In genomic region chr12:108804361-108804949, GRCh38 we compare ENCODE assay signal across 9 cellular contexts. TPM values are rescaled to one million over a fixed set of nuclear protein-coding genes. Genes with fewer than 3 reads are reported as not detected.
DNase-seq lines count a peak whose midpoint lies in the region; ATAC-seq and TF ChIP-seq lines count a peak whose summit lies in the region.
"Had no signal": no experiment of that assay in that cellular context is flagged by ENCODE, and none has a peak within 500 bp of the region (broad histone marks: within the 10 kb centered on the region; RNA-seq: fewer than 3 reads in every experiment).

No MANE protein-coding gene starts in this region.

- peak overlapping the region; percentile 96 for H2BK20ac ChIP-seq in IMR-90 (ENCODE audit: low read depth, low read length)

- WGBS in IMR-90 (ENCODE audit: extremely low coverage in 2 of 2, insufficient read length in 1 of 2), 2 experiments: 7% methylated on average over 3 of the region's 10 CpGs; no CpG with 5 or more reads in 1 of the 2 experiments
- 19% methylated on average over 10 of the region's 10 CpGs for WGBS in suprapubic skin

- H2AK5ac ChIP-seq in IMR-90 (ENCODE audit: low read depth, low read length): peak overlapping the region; percentile 91

- H3K4me1 ChIP-seq in IMR-90 (ENCODE audit: control insufficient read depth, insufficient read depth, low read length) (peaks cover 41% of the 10 kb centered on the region), suprapubic skin (peaks cover 42% of the 10 kb centered on the region)

- H2BK120ac ChIP-seq in IMR-90 (ENCODE audit: low read depth, low read length): peak overlapping the region; percentile 96

- H3K27ac ChIP-seq in IMR-90 (ENCODE audit: insufficient read depth, low read length): peak overlapping the region; percentile 97
- peak overlapping the region; percentile 94 for H3K27ac ChIP-seq in brain microvascular endothelial cell
- peak overlapping the region; percentile 88 for H3K27ac ChIP-seq in suprapubic skin

- TF ChIP-seq RAD21 in IMR-90 (IDR thresholded peaks at IDR 0.05; ENCODE audit: low read length): no peak

- peak overlapping the region; percentile 97 for H4K91ac ChIP-seq in IMR-90 (ENCODE audit: insufficient read depth, low read depth, low read length)

- peaks cover 10% of the 10 kb centered on the region for H3K9me1 ChIP-seq in IMR-90 (ENCODE audit: insufficient read depth, low read length)

- no TSS peak for BruUV-seq in IMR-90 (replicated peaks; lab: Mats Ljungman, UMichigan)

- ATAC-seq in IMR-90 (ENCODE audit: low read depth): peak; percentile 16

- H3K4me2 ChIP-seq in IMR-90 (ENCODE audit: low read depth, low read length): peak overlapping the region; percentile 30

- no peak for TF ChIP-seq CTCF in IMR-90 (conservative IDR thresholded peaks at IDR 0.05; ENCODE audit: low read depth, low read length)
- no peak for TF ChIP-seq CTCF in brain microvascular endothelial cell (IDR thresholded peaks at IDR 0.05; ENCODE audit: low read depth, low read length, missing control alignments)
- no peak for TF ChIP-seq CTCF in suprapubic skin (IDR thresholded peaks at IDR 0.05)

- DNase-seq in IMR-90 (peak; percentile 95), brain microvascular endothelial cell (peak; percentile 77), left kidney (ENCODE audit: low read depth, low spot score) (peak; percentile 27), suprapubic skin (ENCODE audit: low spot score in 2 of 2) (peak in 1 of 2 donors; percentile 81), pons (ENCODE audit: low spot score) (no peak), erythroblast (lab: John Stamatoyannopoulos, UW) (no peak)
- no peak for DNase-seq in stimulated activated CD4-positive, alpha-beta T cell treated with anti-CD3 and anti-CD28 coated beads, Interleukin-4, amount 100 ng/mL, for 4 hours
- DNase-seq: activated CD4-positive, alpha-beta T cell treated with anti-CD3 and anti-CD28 coated beads for 48 hours; immature natural killer cell had no signal

- H3K18ac ChIP-seq in IMR-90 (ENCODE audit: low read depth, low read length): peak overlapping the region; percentile 95

- dilution Hi-C loops in IMR-90 (cut with HindIII; ENCODE audit: low sequenced_read_pairs, unreplicated experiment): no loop called here

- H3K4ac ChIP-seq in IMR-90 (ENCODE audit: low read depth, low read length): peak overlapping the region; percentile 98

- TF ChIP-seq POLR2A in IMR-90 (IDR thresholded peaks at IDR 0.05; ENCODE audit: low read depth, low read length) (no peak), suprapubic skin (IDR thresholded peaks at IDR 0.05) (no peak), erythroblast (IDR thresholded peaks at IDR 0.05; ENCODE audit: low read length) (no peak)

- no peaks in the 10 kb centered on the region for H3K27me3 ChIP-seq in IMR-90 (ENCODE audit: control insufficient read depth, insufficient read depth, low read length)
- H3K27me3 ChIP-seq in brain microvascular endothelial cell (replicated peaks): no peaks in the 10 kb centered on the region
- no peaks in the 10 kb centered on the region for H3K27me3 ChIP-seq in suprapubic skin

- H3K23ac ChIP-seq in IMR-90 (ENCODE audit: low read depth, low read length): peak overlapping the region; percentile 98

- H3K9me3 ChIP-seq in IMR-90 (ENCODE audit: control insufficient read depth, insufficient read depth, low read length) (no peaks in the 10 kb centered on the region), suprapubic skin (no peaks in the 10 kb centered on the region)

- H3K56ac ChIP-seq in IMR-90 (ENCODE audit: extremely low read depth, insufficient read depth, low read length): peak overlapping the region; percentile 97

- POLR2A ChIA-PET in IMR-90 (lab: Charles Lee; ENCODE audit: unreplicated experiment): interaction anchor here (0.5 to 1.1 kb wide), 5 partner anchors 22 to 219 kb away, joined by 3 to 5 read pairs (median 4); no protein-coding TSS in a partner anchor

- H2BK5ac ChIP-seq in IMR-90 (ENCODE audit: low read depth, low read length, poor library complexity, severe bottlenecking): peak overlapping the region; percentile 95

- H2AFZ ChIP-seq in IMR-90 (replicated peaks; ENCODE audit: low read length, poor library complexity): no peak overlapping the region

- intact Hi-C loops in IMR-90 (cut with micrococcal nuclease): loop anchor here (1.0 to 5.0 kb wide), 3 partner anchors 22 to 289 kb away; partner anchors contain the start of gene ALKBH2

- peak overlapping the region; percentile 63 for H3K9ac ChIP-seq in IMR-90 (ENCODE audit: low read depth, low read length)

- H4K5ac ChIP-seq in IMR-90 (ENCODE audit: low read depth, low read length): peak overlapping the region; percentile 90

- peak overlapping the region; percentile 90 for H2AK9ac ChIP-seq in IMR-90 (replicated peaks; ENCODE audit: low read depth, low read length, poor library complexity)

- H3K79me1 ChIP-seq in IMR-90 (ENCODE audit: low read depth in 1 of 2, low read length in 2 of 2): peaks cover 26 to 54% of the 10 kb centered on the region in 2 experiments

- H3K36me3 ChIP-seq in IMR-90 (ENCODE audit: control insufficient read depth, insufficient read depth, low read length): peaks cover 52% of the 10 kb centered on the region
- peaks cover 60% of the 10 kb centered on the region for H3K36me3 ChIP-seq in brain microvascular endothelial cell (replicated peaks)
- peaks cover 50% of the 10 kb centered on the region for H3K36me3 ChIP-seq in suprapubic skin

- peak overlapping the region; percentile 79; the same call in 2 of the 3 replicates for H2BK15ac ChIP-seq in IMR-90 (ENCODE audit: low read depth, low read length)

- in situ Hi-C loops in IMR-90 (cut with MboI; ENCODE audit: low sequenced_read_pairs): loop anchor here (5.0 to 10.0 kb wide), 3 partner anchors 137 to 290 kb away; partner anchors contain the start of genes ALKBH2 and UNG
- in situ Hi-C loops in brain microvascular endothelial cell (cut with HindIII; ENCODE audit: low pct_ligation_motif_present, low sequenced_read_pairs): no loop called here

- no peak for TF ChIP-seq EP300 in suprapubic skin (IDR thresholded peaks at IDR 0.05)

- CTCF ChIA-PET in IMR-90 (lab: Yijun Ruan, JAX): interaction anchor here (0.6 to 5.1 kb wide), 12 partner anchors 11 to 184 kb away, joined by 3 to 32 read pairs (median 4); no protein-coding TSS in a partner anchor

- no peak overlapping the region for H3K4me3 ChIP-seq in IMR-90 (ENCODE audit: insufficient read depth, low read depth, low read length)
- no peak overlapping the region for H3K4me3 ChIP-seq in brain microvascular endothelial cell (ENCODE audit: low read depth, low read length)
- H3K4me3 ChIP-seq in suprapubic skin: no peak overlapping the region

- H4K20me1 ChIP-seq in IMR-90 (ENCODE audit: insufficient read depth, low read length): peaks cover 8% of the 10 kb centered on the region

- H3K14ac ChIP-seq in IMR-90 (replicated peaks; ENCODE audit: low read depth, low read length): peak overlapping the region; percentile 98

- H4K8ac ChIP-seq in IMR-90 (ENCODE audit: low read depth in 2 of 2, low read length in 2 of 2): peak overlapping the region; percentile 73 to 95

TF ChIP-seq in IMR-90, 13 proteins besides CTCF, POLR2A, EP300 and RAD21:
- TF ChIP-seq BHLHE40 (IDR thresholded peaks at IDR 0.05; ENCODE audit: low read depth, low read length) (no peak), FOS (IDR thresholded peaks at IDR 0.05; ENCODE audit: low read depth, low read length) (no peak), SMC3 (IDR thresholded peaks at IDR 0.05; ENCODE audit: low read depth, low read length) (peak; percentile 23; the same call in 1 of the 2 replicates), MAZ (IDR thresholded peaks at IDR 0.05; ENCODE audit: borderline replicate concordance, low read depth, low read length) (0 out of 2 replicates have a peak, but pooled peaks have one; percentile 32), RFX5 (IDR thresholded peaks at IDR 0.05; ENCODE audit: low read depth, low read length) (no peak), MXI1 (IDR thresholded peaks at IDR 0.05; ENCODE audit: borderline replicate concordance, low read depth, low read length) (peak; percentile 48; the same call in 1 of the 2 replicates), USF2 (IDR thresholded peaks at IDR 0.05; ENCODE audit: low read depth, low read length) (no peak), CHD1 (IDR thresholded peaks at IDR 0.05; ENCODE audit: low read depth, low read length) (no peak; the same call in 1 of the 2 replicates), RCOR1 (IDR thresholded peaks at IDR 0.05; ENCODE audit: insufficient replicate concordance, low read length) (no peak), ELK1 (IDR thresholded peaks at IDR 0.05; ENCODE audit: borderline replicate concordance, low read depth, low read length) (no peak), NFE2L2 (IDR thresholded peaks at IDR 0.05; ENCODE audit: low read depth, low read length) (no peak), MAFK (IDR thresholded peaks at IDR 0.05; ENCODE audit: low read depth, low read length) (no peak), CEBPB (IDR thresholded peaks at IDR 0.05; ENCODE audit: low read depth, low read length) (no peak)

RNA-seq across cellular contexts. Expression of gene SSH1, which starts 52.9 kb away (rescaled TPM):
- total RNA-seq in IMR-90 (2012; rRNA removed) (16.7 and 17.6 TPM in 2 replicates), suprapubic skin (10 to 100 TPM; 11.2 to 26.0 (median 15.8) TPM)
- 37.2 and 40.8 TPM in 2 replicates for polyA plus RNA-seq in IMR-90 (2012; rRNA removed)
- polyA plus RNA-seq in IMR-90 (2012; cell fraction: cytosol; rRNA removed): 14.1 and 19.4 TPM in 2 replicates
- polyA plus RNA-seq in IMR-90 (2012; cell fraction: nucleus; rRNA removed; ENCODE audit: low replicate concordance): 68.2 and 83.5 TPM in 2 replicates

Comparison
In these comparisons a context has a peak if more than half of its experiments do, and no peak if none do; other contexts are left out.
1. DNase-seq: peak in IMR-90 (single experiment), brain microvascular endothelial cell (single experiment) and left kidney (single experiment); none in pons (single experiment), stimulated activated CD4-positive, alpha-beta T cell treated with anti-CD3 and anti-CD28 coated beads, Interleukin-4, amount 100 ng/mL, for 4 hours (0 of 2) and erythroblast (0 of 2).
2. Peak in every context shown above with its lines, with median percentiles within 50 percentile points of each other: H3K27ac ChIP-seq.